ENCODE assay signal across 19 cellular contexts in genomic region chr2:28326469-28326805, GRCh38.
DNase-seq lines count a peak whose midpoint lies in the region; ATAC-seq and TF ChIP-seq lines count a peak whose summit lies in the region.
"Had no signal": no experiment of that assay in that cellular context is flagged by ENCODE, and none has a peak within 500 bp of the region (broad histone marks: within the 10 kb centered on the region; RNA-seq: fewer than 3 reads in every experiment).

No MANE protein-coding gene starts in this region.

- POLR2A ChIA-PET in activated CD8-positive, alpha-beta T cell treated with anti-CD3 and anti-CD28 coated beads, Interleukin-2, amount 10 ng/mL, durations not matched to agents 7 days and 5 days (lab: Charles Lee): no interaction called here
- POLR2A ChIA-PET in activated CD8-positive, alpha-beta T cell treated with anti-CD3 and anti-CD28 coated beads for 36 hours (lab: Charles Lee): interaction anchor here (1.1 kb wide), 1 partner anchor 623 kb away, joined by 3 read pairs; no protein-coding TSS in a partner anchor

- no peak overlapping the region for H3K4me3 ChIP-seq in tibial artery

- H3K27me3 Mint-ChIP-seq in activated CD8-positive, alpha-beta T cell treated with anti-CD3 and anti-CD28 coated beads, Interleukin-2, amount 10 ng/mL, durations not matched to agents 7 days and 5 days (ENCODE audit: low read depth): no peaks in the 10 kb centered on the region
- H3K27me3 Mint-ChIP-seq in activated CD8-positive, alpha-beta T cell treated with anti-CD3 and anti-CD28 coated beads for 36 hours: no peaks in the 10 kb centered on the region
- H3K27me3 Mint-ChIP-seq in HFFc6 (ENCODE audit: insufficient read depth): no peaks in the 10 kb centered on the region; the same call in 1 of the 2 replicates
- H3K27me3 Mint-ChIP-seq: activated CD4-positive, alpha-beta T cell treated with anti-CD3 and anti-CD28 coated beads for 36 hours had no signal

- DNase-seq in activated CD8-positive, alpha-beta T cell treated with anti-CD3 and anti-CD28 coated beads, Interleukin-2, amount 10 ng/mL, durations not matched to agents 7 days and 5 days: no peak
- DNase-seq in activated CD8-positive, alpha-beta T cell treated with anti-CD3 and anti-CD28 coated beads for 36 hours: no peak
- DNase-seq in SW480 (ENCODE audit: low spot score) (peak; percentile 63), left lobe of liver (ENCODE audit: low spot score) (peak; percentile 40), tibial artery (no peak), HFFc6 (no peak)
- DNase-seq in activated CD4-positive, CD25-positive, alpha-beta regulatory T cell treated with anti-CD3 and anti-CD28 coated beads, Interleukin-2, amount 50 U/mL, for 72 hours: no peak
- no peak for DNase-seq in activated effector memory CD4-positive, alpha-beta T cell treated with anti-CD3 and anti-CD28 coated beads, Interleukin-2, amount 50 U/mL, for 16 hours
- DNase-seq: brain microvascular endothelial cell; Caco-2; H9; KBM-7; mammary epithelial cell; MM.1S; NCI-H187; occipital lobe; SIG-M5; stimulated activated CD4-positive, alpha-beta T cell treated with anti-CD3 and anti-CD28 coated beads, Interleukin-4, amount 100 ng/mL, for 4 hours had no signal

- H3K36me3 Mint-ChIP-seq in activated CD8-positive, alpha-beta T cell treated with anti-CD3 and anti-CD28 coated beads, Interleukin-2, amount 10 ng/mL, durations not matched to agents 7 days and 5 days (ENCODE audit: low read depth): peaks cover 14% of the 10 kb centered on the region
- H3K36me3 Mint-ChIP-seq in activated CD8-positive, alpha-beta T cell treated with anti-CD3 and anti-CD28 coated beads for 36 hours (ENCODE audit: low read depth): peaks cover 9% of the 10 kb centered on the region
- H3K36me3 Mint-ChIP-seq in HFFc6 (ENCODE audit: low read depth): peaks cover 12% of the 10 kb centered on the region; the same call in 1 of the 2 replicates

- ATAC-seq in activated CD8-positive, alpha-beta T cell treated with anti-CD3 and anti-CD28 coated beads, Interleukin-2, amount 10 ng/mL, durations not matched to agents 7 days and 5 days: no peak
- no peak for ATAC-seq in activated CD8-positive, alpha-beta T cell treated with anti-CD3 and anti-CD28 coated beads for 36 hours
- ATAC-seq in left lobe of liver: no peak

- H3K9me3 ChIP-seq in tibial artery: no peaks in the 10 kb centered on the region
- H3K9me3 ChIP-seq: Caco-2 had no signal

- peaks cover 0 to 62% (median 27%) of the 10 kb centered on the region in 4 donors for H3K4me1 ChIP-seq in tibial artery
- H3K4me1 ChIP-seq: Caco-2 had no signal

- H3K27me3 ChIP-seq in tibial artery: no peaks in the 10 kb centered on the region
- H3K27me3 ChIP-seq: brain microvascular endothelial cell had no signal

- H3K27ac Mint-ChIP-seq in activated CD8-positive, alpha-beta T cell treated with anti-CD3 and anti-CD28 coated beads, Interleukin-2, amount 10 ng/mL, durations not matched to agents 7 days and 5 days: peak overlapping the region; percentile 15
- H3K27ac Mint-ChIP-seq in activated CD8-positive, alpha-beta T cell treated with anti-CD3 and anti-CD28 coated beads for 36 hours: no peak overlapping the region
- no peak overlapping the region for H3K27ac Mint-ChIP-seq in HFFc6
- H3K27ac Mint-ChIP-seq: activated CD4-positive, alpha-beta T cell treated with anti-CD3 and anti-CD28 coated beads for 36 hours; H9 had no signal

- H3K27ac ChIP-seq in tibial artery: peak overlapping the region; percentile 50 to 60
- H3K27ac ChIP-seq: brain microvascular endothelial cell had no signal

- CTCF ChIA-PET in activated CD8-positive, alpha-beta T cell treated with anti-CD3 and anti-CD28 coated beads, Interleukin-2, amount 10 ng/mL, durations not matched to agents 7 days and 5 days (lab: Charles Lee): no interaction called here
- CTCF ChIA-PET in activated CD8-positive, alpha-beta T cell treated with anti-CD3 and anti-CD28 coated beads for 36 hours (lab: Charles Lee): interaction anchor here (0.8 to 0.9 kb wide), 2 partner anchors 42 to 623 kb away, joined by 3 read pairs; no protein-coding TSS in a partner anchor

- no peak for TF ChIP-seq CTCF in activated CD8-positive, alpha-beta T cell treated with anti-CD3 and anti-CD28 coated beads for 36 hours (IDR thresholded peaks at IDR 0.05)
- TF ChIP-seq CTCF in tibial artery (IDR thresholded peaks at IDR 0.05) (no peak), HFFc6 (IDR thresholded peaks at IDR 0.05) (no peak)

- no peak overlapping the region for H3K4me3 Mint-ChIP-seq in activated CD8-positive, alpha-beta T cell treated with anti-CD3 and anti-CD28 coated beads, Interleukin-2, amount 10 ng/mL, durations not matched to agents 7 days and 5 days
- no peak overlapping the region for H3K4me3 Mint-ChIP-seq in activated CD8-positive, alpha-beta T cell treated with anti-CD3 and anti-CD28 coated beads for 36 hours
- no peak overlapping the region for H3K4me3 Mint-ChIP-seq in HFFc6
- H3K4me3 Mint-ChIP-seq: activated CD4-positive, alpha-beta T cell treated with anti-CD3 and anti-CD28 coated beads for 36 hours; H9 had no signal

- H3K9me3 Mint-ChIP-seq in activated CD8-positive, alpha-beta T cell treated with anti-CD3 and anti-CD28 coated beads, Interleukin-2, amount 10 ng/mL, durations not matched to agents 7 days and 5 days (ENCODE audit: insufficient read depth): no peaks in the 10 kb centered on the region
- H3K9me3 Mint-ChIP-seq in activated CD8-positive, alpha-beta T cell treated with anti-CD3 and anti-CD28 coated beads for 36 hours: no peaks in the 10 kb centered on the region
- no peaks in the 10 kb centered on the region for H3K9me3 Mint-ChIP-seq in HFFc6
- H3K9me3 Mint-ChIP-seq: H9 had no signal

- intact Hi-C loops in activated CD8-positive, alpha-beta T cell treated with anti-CD3 and anti-CD28 coated beads for 36 hours (cut with micrococcal nuclease): no loop called here
- intact Hi-C loops in tibial artery (cut with DNase I; ENCODE audit: low total_unique reads): no loop called here

- H3K4me1 Mint-ChIP-seq in activated CD8-positive, alpha-beta T cell treated with anti-CD3 and anti-CD28 coated beads, Interleukin-2, amount 10 ng/mL, durations not matched to agents 7 days and 5 days (ENCODE audit: low read depth): peaks cover 25% of the 10 kb centered on the region
- H3K4me1 Mint-ChIP-seq in activated CD8-positive, alpha-beta T cell treated with anti-CD3 and anti-CD28 coated beads for 36 hours (ENCODE audit: low read depth): peaks cover 25% of the 10 kb centered on the region
- peaks cover 29% of the 10 kb centered on the region for H3K4me1 Mint-ChIP-seq in HFFc6 (ENCODE audit: low read depth)

- no peaks in the 10 kb centered on the region for H3K36me3 ChIP-seq in tibial artery
- H3K36me3 ChIP-seq: brain microvascular endothelial cell had no signal

Comparison
In these comparisons a context has a peak if more than half of its experiments do, and no peak if none do; other contexts are left out.
1. DNase-seq: peak in SW480 (single experiment) and left lobe of liver (single experiment); none in activated CD8-positive, alpha-beta T cell treated with anti-CD3 and anti-CD28 coated beads, Interleukin-2, amount 10 ng/mL, durations not matched to agents 7 days and 5 days (single experiment), activated CD8-positive, alpha-beta T cell treated with anti-CD3 and anti-CD28 coated beads for 36 hours (single experiment), tibial artery (0 of 2), activated CD4-positive, CD25-positive, alpha-beta regulatory T cell treated with anti-CD3 and anti-CD28 coated beads, Interleukin-2, amount 50 U/mL, for 72 hours (single experiment), activated effector memory CD4-positive, alpha-beta T cell treated with anti-CD3 and anti-CD28 coated beads, Interleukin-2, amount 50 U/mL, for 16 hours (single experiment) and HFFc6 (single experiment).